ENCODE assay signal across 8 cellular contexts in genomic region chr1:236282159-236282716, GRCh38. TPM values are rescaled to one million over a fixed set of nuclear protein-coding genes. Genes with fewer than 3 reads are reported as not detected.
A peak's percentile ranks its signal among the peaks of the same experiment; 100 is the strongest.
DNase-seq lines count a peak whose midpoint lies in the region; ATAC-seq lines count a peak whose summit lies in the region.

No MANE protein-coding gene starts in this region.

- H3K27me3 Mint-ChIP-seq in activated T-helper 2 cell treated with anti-CD3 and anti-CD28 coated beads, Interferon-gamma antibody, Interleukin-2, Interleukin-4, amounts not matched to agents 10 μg/mL and 5 μg/mL and 100 μg/mL, durations not matched to agents 14 hours and 24 hours and 36 hours (ENCODE audit: low read depth): peaks cover 23% of the 10 kb centered on the region
- H3K27me3 Mint-ChIP-seq in stimulated activated memory B cell treated with anti-CD40 and anti-IgM and Interleukin-4, amounts not matched to agents 10 μg/mL and 1 μg/mL and 100 μg/mL, for 72 hours: no peaks in the 10 kb centered on the region

- H3K9me3 ChIP-seq in BLaER1 treated with 17β-estradiol and CSF1 and Interleukin-3, amounts not matched to agents 10 nM and 100 nM (replicated peaks in 1 of 11): peaks cover 1 to 11% (median 6%) of the 10 kb centered on the region in 11 experiments; a peak in 21 of 22 replicates
- H3K9me3 ChIP-seq in HUES64 (ENCODE audit: insufficient read depth, low read depth, low read length) (no peaks in the 10 kb centered on the region), iPS-20b (ENCODE audit: insufficient read depth, low read depth, low read length) (no peaks in the 10 kb centered on the region)

- intact Hi-C loops in activated T-helper 2 cell treated with anti-CD3 and anti-CD28 coated beads, Interferon-gamma antibody, Interleukin-2, Interleukin-4, amounts not matched to agents 10 μg/mL and 5 μg/mL and 100 μg/mL, durations not matched to agents 14 hours and 24 hours and 36 hours (cut with micrococcal nuclease): loop anchor here (1.0 to 5.0 kb wide), 5 partner anchors 140 to 513 kb away; partner anchors contain the start of genes GPR137B, LGALS8 and MTR

- peak; percentile 9 for ATAC-seq in GM19438 (IDR thresholded peaks at IDR 0.05; ENCODE audit: low read depth, unreplicated experiment)
- ATAC-seq in stimulated activated memory B cell treated with anti-CD40 and anti-IgM and Interleukin-4, amounts not matched to agents 10 μg/mL and 1 μg/mL and 100 μg/mL, for 72 hours: peak; percentile 16

- no peaks in the 10 kb centered on the region for H3K27me3 ChIP-seq in BLaER1 treated with 17β-estradiol and CSF1 and Interleukin-3, amounts not matched to agents 10 nM and 100 nM
- H3K27me3 ChIP-seq in HUES64 (ENCODE audit: insufficient read depth, low read length) (peaks cover 32% of the 10 kb centered on the region), iPS-20b (ENCODE audit: insufficient read depth, low read length) (peaks cover 29% of the 10 kb centered on the region)

- H3K4me1 ChIP-seq in BLaER1 treated with 17β-estradiol and CSF1 and Interleukin-3, amounts not matched to agents 10 nM and 100 nM: peaks cover 37 to 67% (median 59%) of the 10 kb centered on the region in 10 experiments
- H3K4me1 ChIP-seq in HUES64 (ENCODE audit: insufficient read depth, low read length): peaks cover 9% of the 10 kb centered on the region; the same call in 1 of the 2 replicates
- H3K4me1 ChIP-seq in iPS-20b (ENCODE audit: insufficient read depth, low read length): no peaks in the 10 kb centered on the region

- no peaks in the 10 kb centered on the region for H3K9me3 Mint-ChIP-seq in activated T-helper 2 cell treated with anti-CD3 and anti-CD28 coated beads, Interferon-gamma antibody, Interleukin-2, Interleukin-4, amounts not matched to agents 10 μg/mL and 5 μg/mL and 100 μg/mL, durations not matched to agents 14 hours and 24 hours and 36 hours
- H3K9me3 Mint-ChIP-seq in stimulated activated memory B cell treated with anti-CD40 and anti-IgM and Interleukin-4, amounts not matched to agents 10 μg/mL and 1 μg/mL and 100 μg/mL, for 72 hours: no peaks in the 10 kb centered on the region

- peaks cover 2% of the 10 kb centered on the region for H3K36me3 Mint-ChIP-seq in activated T-helper 2 cell treated with anti-CD3 and anti-CD28 coated beads, Interferon-gamma antibody, Interleukin-2, Interleukin-4, amounts not matched to agents 10 μg/mL and 5 μg/mL and 100 μg/mL, durations not matched to agents 14 hours and 24 hours and 36 hours (ENCODE audit: low read depth)
- peaks cover 4% of the 10 kb centered on the region for H3K36me3 Mint-ChIP-seq in stimulated activated memory B cell treated with anti-CD40 and anti-IgM and Interleukin-4, amounts not matched to agents 10 μg/mL and 1 μg/mL and 100 μg/mL, for 72 hours

- peak overlapping the region; percentile 53 for H3K27ac Mint-ChIP-seq in activated T-helper 2 cell treated with anti-CD3 and anti-CD28 coated beads, Interferon-gamma antibody, Interleukin-2, Interleukin-4, amounts not matched to agents 10 μg/mL and 5 μg/mL and 100 μg/mL, durations not matched to agents 14 hours and 24 hours and 36 hours
- H3K27ac Mint-ChIP-seq in stimulated activated memory B cell treated with anti-CD40 and anti-IgM and Interleukin-4, amounts not matched to agents 10 μg/mL and 1 μg/mL and 100 μg/mL, for 72 hours: peak overlapping the region; percentile 77

- 6% methylated on average over 34 of the region's 34 CpGs for WGBS in HUES64

- H3K9ac ChIP-seq in BLaER1 treated with 17β-estradiol and CSF1 and Interleukin-3, amounts not matched to agents 10 nM and 100 nM: peak overlapping the region; percentile 91 to 98 (median 95)
- H3K9ac ChIP-seq in HUES64 (ENCODE audit: low read depth, low read length) (peak overlapping the region; percentile 84), iPS-20b (ENCODE audit: low read depth, low read length) (peak overlapping the region; percentile 71; the same call in 1 of the 2 replicates)

- no peak for DNase-seq in activated T-helper 2 cell treated with anti-CD3 and anti-CD28 coated beads, Interferon-gamma antibody, Interleukin-2, Interleukin-4, amounts not matched to agents 10 μg/mL and 5 μg/mL and 100 μg/mL, durations not matched to agents 14 hours and 24 hours and 36 hours (ENCODE audit: low spot score)
- no peak for DNase-seq in GDM1 (lab: John Stamatoyannopoulos, UW)
- no peak for DNase-seq in NCI-H69 (lab: John Stamatoyannopoulos, UW)

- peaks cover 0 to 9% (median 3%) of the 10 kb centered on the region in 11 experiments; a peak in 11 of 22 replicates for H3K36me3 ChIP-seq in BLaER1 treated with 17β-estradiol and CSF1 and Interleukin-3, amounts not matched to agents 10 nM and 100 nM
- H3K36me3 ChIP-seq in HUES64 (ENCODE audit: insufficient read depth, low read length) (no peaks in the 10 kb centered on the region), iPS-20b (ENCODE audit: insufficient read depth, low read depth, low read length) (no peaks in the 10 kb centered on the region)

- peaks cover 0 to 20% (median 8%) of the 10 kb centered on the region in 11 experiments; a peak in 10 of 22 replicates for H4K20me1 ChIP-seq in BLaER1 treated with 17β-estradiol and CSF1 and Interleukin-3, amounts not matched to agents 10 nM and 100 nM

- peak overlapping the region in 10 of 11 experiments; percentile 62 to 97 (median 92); a peak in 20 of 22 replicates for H3K27ac ChIP-seq in BLaER1 treated with 17β-estradiol and CSF1 and Interleukin-3, amounts not matched to agents 10 nM and 100 nM
- H3K27ac ChIP-seq in HUES64 (ENCODE audit: low read depth, low read length): no peak overlapping the region
- H3K27ac ChIP-seq in iPS-20b (ENCODE audit: low read length): no peak overlapping the region

- peak overlapping the region; percentile 83 for H3K4me3 Mint-ChIP-seq in activated T-helper 2 cell treated with anti-CD3 and anti-CD28 coated beads, Interferon-gamma antibody, Interleukin-2, Interleukin-4, amounts not matched to agents 10 μg/mL and 5 μg/mL and 100 μg/mL, durations not matched to agents 14 hours and 24 hours and 36 hours (ENCODE audit: low read depth)
- peak overlapping the region; percentile 91 for H3K4me3 Mint-ChIP-seq in stimulated activated memory B cell treated with anti-CD40 and anti-IgM and Interleukin-4, amounts not matched to agents 10 μg/mL and 1 μg/mL and 100 μg/mL, for 72 hours

- peak overlapping the region; percentile 93 to 100 (median 97) for H3K4me3 ChIP-seq in BLaER1 treated with 17β-estradiol and CSF1 and Interleukin-3, amounts not matched to agents 10 nM and 100 nM
- peak overlapping the region; percentile 79 for H3K4me3 ChIP-seq in HUES64 (ENCODE audit: low read length)
- H3K4me3 ChIP-seq in iPS-20b (ENCODE audit: low read length): peak overlapping the region; percentile 74

- peaks cover 34% of the 10 kb centered on the region for H3K4me1 Mint-ChIP-seq in activated T-helper 2 cell treated with anti-CD3 and anti-CD28 coated beads, Interferon-gamma antibody, Interleukin-2, Interleukin-4, amounts not matched to agents 10 μg/mL and 5 μg/mL and 100 μg/mL, durations not matched to agents 14 hours and 24 hours and 36 hours (ENCODE audit: low read depth)
- peaks cover 48% of the 10 kb centered on the region for H3K4me1 Mint-ChIP-seq in stimulated activated memory B cell treated with anti-CD40 and anti-IgM and Interleukin-4, amounts not matched to agents 10 μg/mL and 1 μg/mL and 100 μg/mL, for 72 hours

- H3K4me2 ChIP-seq in BLaER1 treated with 17β-estradiol and CSF1 and Interleukin-3, amounts not matched to agents 10 nM and 100 nM: peak overlapping the region; percentile 79 to 94 (median 89)

RNA-seq across cellular contexts. Expression of gene ERO1B, which starts 0.5 kb away (rescaled TPM):
- polyA plus RNA-seq in HUES64 (2013, experiment 1 of 2): 1.1 TPM
- 2.1 TPM for polyA plus RNA-seq in HUES64 (2013, experiment 2 of 2)
- total RNA-seq in activated T-helper 2 cell treated with anti-CD3 and anti-CD28 coated beads, Interferon-gamma antibody, Interleukin-2, Interleukin-4, amounts not matched to agents 10 μg/mL and 5 μg/mL and 100 μg/mL, durations not matched to agents 14 hours and 24 hours and 36 hours: 2.4 and 3.2 TPM in 2 replicates

Comparison
In these comparisons a context has a peak if more than half of its experiments do, and no peak if none do; other contexts are left out.
1. H3K27ac ChIP-seq: peak in BLaER1 treated with 17β-estradiol and CSF1 and Interleukin-3, amounts not matched to agents 10 nM and 100 nM (10 of 11); none in HUES64 (single experiment) and iPS-20b (single experiment).
2. Peak in every context shown above with its lines, with median percentiles within 50 percentile points of each other: H3K4me3 ChIP-seq and H3K9ac ChIP-seq.